ENCODE assay signal across 8 cellular contexts in the genomic region with DNA sequence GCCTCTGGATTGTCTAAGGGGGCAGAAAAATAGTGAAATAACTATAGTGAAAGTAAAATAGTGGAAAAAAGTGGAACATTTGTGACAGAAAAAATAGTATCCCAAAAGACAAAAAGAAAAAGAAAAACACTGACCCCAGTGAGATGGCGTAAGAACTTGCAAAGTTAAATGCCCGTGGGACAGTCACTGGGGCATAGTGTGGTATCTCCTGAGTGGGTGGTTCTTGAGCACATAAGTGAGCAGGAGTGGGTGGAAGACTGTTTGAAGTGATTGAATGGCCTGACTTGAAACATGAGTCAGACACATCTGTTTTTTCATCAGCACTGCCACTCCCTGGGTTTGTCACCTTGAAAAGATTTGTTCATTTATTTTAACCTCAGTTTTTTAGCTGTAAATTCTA. TPM values are rescaled to one million over a fixed set of nuclear protein-coding genes. Genes with fewer than 3 reads are reported as not detected.
DNase-seq lines count a peak whose midpoint lies in the region; ATAC-seq and TF ChIP-seq lines count a peak whose summit lies in the region.

No MANE protein-coding gene starts in this region.

- TF ChIP-seq POLR2A in HCT116 (IDR thresholded peaks at IDR 0.05; ENCODE audit: borderline replicate concordance, extremely low read depth, insufficient read depth, insufficient read length): no peak

- peak overlapping the region; percentile 84 for H3K4me2 ChIP-seq in HCT116 (ENCODE audit: low read length)

- no peak; the same call in 1 of the 2 replicates for ATAC-seq in HCT116
- ATAC-seq in GM21515 (IDR thresholded peaks at IDR 0.05; ENCODE audit: unreplicated experiment): no peak

- H3K4me3 Mint-ChIP-seq in activated naive CD4-positive, alpha-beta T cell treated with anti-CD3 and anti-CD28 coated beads for 36 hours: peak overlapping the region; percentile 98

- H3K4me3 ChIP-seq in ACC112 (ENCODE audit: low read depth, low read length) (peak overlapping the region; percentile 90), HCT116 (replicated peaks in 1 of 2; ENCODE audit: low read depth in 1 of 2, low read length in 2 of 2) (peak overlapping the region in 1 of 2 experiments; percentile 28; a peak in 2 of 4 replicates)

- POLR2A ChIA-PET in HCT116 (lab: Charles Lee): no interaction called here

- CTCF ChIA-PET in HCT116 (lab: Charles Lee): no interaction called here
- CTCF ChIA-PET in activated naive CD4-positive, alpha-beta T cell treated with anti-CD3 and anti-CD28 coated beads for 36 hours (lab: Charles Lee): no interaction called here

- peak overlapping the region; percentile 90 for H3K27ac ChIP-seq in ACC112 (ENCODE audit: low read depth, low read length)
- peak overlapping the region; percentile 41; the same call in 1 of the 2 replicates for H3K27ac ChIP-seq in HCT116 (ENCODE audit: low read depth, low read length)

- TF ChIP-seq CTCF in HCT116 (IDR thresholded peaks at IDR 0.05 in 2 of 3, conservative IDR thresholded peaks at IDR 0.05 in 1 of 3; ENCODE audit: borderline replicate concordance in 1 of 3, insufficient read depth in 1 of 3, low read depth in 2 of 3, low read length in 2 of 3): no peak

- peaks cover 64% of the 10 kb centered on the region for H3K4me1 Mint-ChIP-seq in activated naive CD4-positive, alpha-beta T cell treated with anti-CD3 and anti-CD28 coated beads for 36 hours (ENCODE audit: low read depth)

- no peaks in the 10 kb centered on the region for H3K9me3 ChIP-seq in HCT116 (ENCODE audit: control insufficient read depth in 1 of 2, insufficient read depth in 1 of 2, low read depth in 1 of 2, low read length in 2 of 2)

- H3K27ac Mint-ChIP-seq in activated naive CD4-positive, alpha-beta T cell treated with anti-CD3 and anti-CD28 coated beads for 36 hours: peak overlapping the region; percentile 79

- H3K27me3 ChIP-seq in ACC112 (ENCODE audit: insufficient read depth, low read length) (no peaks in the 10 kb centered on the region), HCT116 (ENCODE audit: insufficient read depth, low read length) (no peaks in the 10 kb centered on the region)

- no peaks in the 10 kb centered on the region for H4K20me1 ChIP-seq in HCT116 (ENCODE audit: insufficient read depth)

- 0 out of 2 replicates have a peak overlapping the region, but pooled peaks have one; percentile 18 for H3K9ac ChIP-seq in HCT116 (ENCODE audit: low read length)

- H3K9me2 ChIP-seq in HCT116 (ENCODE audit: insufficient read depth): no peaks in the 10 kb centered on the region

- H3K27me3 Mint-ChIP-seq in activated naive CD4-positive, alpha-beta T cell treated with anti-CD3 and anti-CD28 coated beads for 36 hours (ENCODE audit: low read depth): no peaks in the 10 kb centered on the region

- RAD21 ChIA-PET in HCT116 (lab: Charles Lee; ENCODE audit: low non-redundant PET in 1 of 2, low total read pairs in 2 of 2, uncharacterized antibody in 2 of 2, unreplicated experiment in 2 of 2): no interaction called here

- no peak for TF ChIP-seq RAD21 in HCT116 (IDR thresholded peaks at IDR 0.05; ENCODE audit: low read depth)

- H3K79me2 ChIP-seq in ACC112 (ENCODE audit: control insufficient read depth, insufficient read depth, low read length, unreplicated experiment): peaks cover 61% of the 10 kb centered on the region
- H3K79me2 ChIP-seq in HCT116 (ENCODE audit: insufficient read depth, low read length): peaks cover 59% of the 10 kb centered on the region

- intact Hi-C loops in HCT116 (cut with micrococcal nuclease): loop anchor here (5.0 kb wide), 2 partner anchors 59 to 119 kb away; a partner anchor contains a TSS
- intact Hi-C loops in activated naive CD4-positive, alpha-beta T cell treated with anti-CD3 and anti-CD28 coated beads for 36 hours (cut with micrococcal nuclease): loop anchor here (1.0 to 10.0 kb wide), 9 partner anchors 59 to 812 kb away; a partner anchor contains a TSS

- H2AFZ ChIP-seq in ACC112 (ENCODE audit: low read length, unreplicated experiment): no peak overlapping the region
- no peak overlapping the region for H2AFZ ChIP-seq in HCT116 (ENCODE audit: low read depth, low read length, poor library complexity, severe bottlenecking)

- no TSS peak for BruUV-seq in HCT116 (replicated peaks; lab: Mats Ljungman, UMichigan)

- H3K4me1 ChIP-seq in ACC112 (ENCODE audit: control insufficient read depth, insufficient read depth, low read length, unreplicated experiment): peaks cover 27% of the 10 kb centered on the region
- peaks cover 26 to 30% of the 10 kb centered on the region in 2 experiments for H3K4me1 ChIP-seq in HCT116 (ENCODE audit: control insufficient read depth in 1 of 2, insufficient read depth in 2 of 2, low read length in 2 of 2)

- H3K9me3 Mint-ChIP-seq in activated naive CD4-positive, alpha-beta T cell treated with anti-CD3 and anti-CD28 coated beads for 36 hours: no peaks in the 10 kb centered on the region

- H3K36me3 ChIP-seq in ACC112 (ENCODE audit: insufficient read depth, low read length) (peaks cover 9% of the 10 kb centered on the region; the same call in 1 of the 2 replicates), HCT116 (ENCODE audit: control insufficient read depth in 1 of 2, insufficient read depth in 2 of 2, low read length in 2 of 2) (peaks cover 9 to 12% of the 10 kb centered on the region in 2 experiments; a peak in 3 of 4 replicates)

- peak; percentile 68 for DNase-seq in HCT116 (ENCODE audit: low read depth, low spot score)
- DNase-seq in activated naive CD4-positive, alpha-beta T cell treated with anti-CD3 and anti-CD28 coated beads for 36 hours: peak; percentile 58
- DNase-seq in kidney glomerular epithelial cell (lab: John Stamatoyannopoulos, UW): peak; percentile 56
- DNase-seq in NCI-H446 (lab: John Stamatoyannopoulos, UW): no peak
- no peak for DNase-seq in mesenteric fat pad (ENCODE audit: low spot score)
- no peak for DNase-seq in SIG-M5 (lab: John Stamatoyannopoulos, UW)

- peaks cover 54% of the 10 kb centered on the region for H3K36me3 Mint-ChIP-seq in activated naive CD4-positive, alpha-beta T cell treated with anti-CD3 and anti-CD28 coated beads for 36 hours (ENCODE audit: low read depth)

TF ChIP-seq in HCT116, 20 proteins besides CTCF, POLR2A, EP300 and RAD21:
- TF ChIP-seq POLR2AphosphoS5 (IDR thresholded peaks at IDR 0.05; ENCODE audit: low read depth, low read length) (no peak), CBX3 (IDR thresholded peaks at IDR 0.05; ENCODE audit: low read depth) (peak; percentile 36; the same call in 1 of the 2 replicates), EGR1 (IDR thresholded peaks at IDR 0.05; ENCODE audit: low read depth) (peak; percentile 88), EZH2 (IDR thresholded peaks at IDR 0.05) (no peak), FOSL1 (IDR thresholded peaks at IDR 0.05; ENCODE audit: low read depth) (peak; percentile 50), JUND (IDR thresholded peaks at IDR 0.05) (peak; percentile 49), SIN3A (IDR thresholded peaks at IDR 0.05; ENCODE audit: low read depth) (no peak), SP1 (IDR thresholded peaks at IDR 0.05; ENCODE audit: low read depth) (peak; percentile 36), ELF1 (IDR thresholded peaks at IDR 0.05; ENCODE audit: borderline replicate concordance, low read depth) (no peak), CEBPB (IDR thresholded peaks at IDR 0.05; ENCODE audit: low read depth) (0 out of 2 replicates have a peak, but pooled peaks have one; percentile 34)
- TF ChIP-seq, protein P1, sequence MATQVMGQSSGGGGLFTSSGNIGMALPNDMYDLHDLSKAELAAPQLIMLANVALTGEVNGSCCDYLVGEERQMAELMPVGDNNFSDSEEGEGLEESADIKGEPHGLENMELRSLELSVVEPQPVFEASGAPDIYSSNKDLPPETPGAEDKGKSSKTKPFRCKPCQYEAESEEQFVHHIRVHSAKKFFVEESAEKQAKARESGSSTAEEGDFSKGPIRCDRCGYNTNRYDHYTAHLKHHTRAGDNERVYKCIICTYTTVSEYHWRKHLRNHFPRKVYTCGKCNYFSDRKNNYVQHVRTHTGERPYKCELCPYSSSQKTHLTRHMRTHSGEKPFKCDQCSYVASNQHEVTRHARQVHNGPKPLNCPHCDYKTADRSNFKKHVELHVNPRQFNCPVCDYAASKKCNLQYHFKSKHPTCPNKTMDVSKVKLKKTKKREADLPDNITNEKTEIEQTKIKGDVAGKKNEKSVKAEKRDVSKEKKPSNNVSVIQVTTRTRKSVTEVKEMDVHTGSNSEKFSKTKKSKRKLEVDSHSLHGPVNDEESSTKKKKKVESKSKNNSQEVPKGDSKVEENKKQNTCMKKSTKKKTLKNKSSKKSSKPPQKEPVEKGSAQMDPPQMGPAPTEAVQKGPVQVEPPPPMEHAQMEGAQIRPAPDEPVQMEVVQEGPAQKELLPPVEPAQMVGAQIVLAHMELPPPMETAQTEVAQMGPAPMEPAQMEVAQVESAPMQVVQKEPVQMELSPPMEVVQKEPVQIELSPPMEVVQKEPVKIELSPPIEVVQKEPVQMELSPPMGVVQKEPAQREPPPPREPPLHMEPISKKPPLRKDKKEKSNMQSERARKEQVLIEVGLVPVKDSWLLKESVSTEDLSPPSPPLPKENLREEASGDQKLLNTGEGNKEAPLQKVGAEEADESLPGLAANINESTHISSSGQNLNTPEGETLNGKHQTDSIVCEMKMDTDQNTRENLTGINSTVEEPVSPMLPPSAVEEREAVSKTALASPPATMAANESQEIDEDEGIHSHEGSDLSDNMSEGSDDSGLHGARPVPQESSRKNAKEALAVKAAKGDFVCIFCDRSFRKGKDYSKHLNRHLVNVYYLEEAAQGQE (IDR thresholded peaks at IDR 0.05; ENCODE audit: low read depth): no peak

RNA-seq across cellular contexts. Expression of a gene that starts 2.5 kb away (rescaled TPM):
- total RNA-seq in HCT116 (2021; ENCODE audit: unreplicated experiment) (8.4 TPM), mesenteric fat pad (8.1 TPM)
- 2.1 and 4.7 TPM in 2 replicates for polyA plus RNA-seq in HCT116 (2012)
- 10 to 100 TPM; 18.2 to 19.5 TPM for total RNA-seq in activated naive CD4-positive, alpha-beta T cell treated with anti-CD3 and anti-CD28 coated beads for 36 hours

RNA-seq across cellular contexts. Expression of a gene that starts 59.0 kb away (rescaled TPM):
- 20.0 TPM for total RNA-seq in HCT116 (2021; ENCODE audit: unreplicated experiment)
- 6.7 and 10.7 TPM in 2 replicates for polyA plus RNA-seq in HCT116 (2012)
- total RNA-seq in activated naive CD4-positive, alpha-beta T cell treated with anti-CD3 and anti-CD28 coated beads for 36 hours: 10 to 100 TPM; 21.1 to 23.1 TPM
- 4.7 TPM for total RNA-seq in mesenteric fat pad

Comparison
In these comparisons a context has a peak if more than half of its experiments do, and no peak if none do; other contexts are left out.
1. DNase-seq: peak in HCT116 (single experiment), activated naive CD4-positive, alpha-beta T cell treated with anti-CD3 and anti-CD28 coated beads for 36 hours (single experiment) and kidney glomerular epithelial cell (single experiment); none in NCI-H446 (0 of 2), mesenteric fat pad (single experiment) and SIG-M5 (single experiment).